Comparison of ENCODE assay signal across 2 cellular contexts in the genomic region with DNA sequence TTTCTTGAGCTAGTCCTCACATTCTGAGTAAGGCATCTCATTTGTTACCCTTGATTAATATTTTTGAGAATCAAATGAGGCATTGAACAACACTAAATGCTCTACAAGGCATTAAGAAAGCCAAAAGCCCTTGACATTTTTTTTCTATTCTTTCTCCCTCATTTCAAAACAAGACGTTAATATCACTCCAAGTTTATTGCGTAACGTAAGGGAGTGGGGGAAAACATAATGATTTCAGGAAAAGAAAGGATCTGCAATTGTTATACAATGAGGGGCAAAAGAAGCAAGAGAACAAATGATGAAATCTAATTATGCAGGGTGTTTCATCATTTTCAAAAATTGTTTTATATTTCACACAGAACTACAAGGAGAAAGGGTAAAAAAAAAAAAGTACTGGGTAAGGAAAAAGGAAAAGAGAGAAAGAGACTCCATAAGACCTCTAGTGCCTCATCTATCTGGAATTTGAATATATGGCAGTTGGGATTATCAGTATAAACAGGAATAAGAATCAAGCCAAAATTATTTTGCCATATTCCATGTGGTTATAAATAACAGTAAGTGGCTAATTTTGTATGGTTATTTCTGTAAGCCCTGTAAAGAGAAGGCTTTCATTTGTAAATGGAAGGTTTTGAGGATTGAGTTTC.
TF ChIP-seq lines count a peak whose summit lies in the region.

No MANE protein-coding gene starts in this region.

TF ChIP-seq in SK-N-SH, 30 proteins besides CTCF, POLR2A, EP300 and RAD21 (continued from another document):
- TF ChIP-seq USF1 (IDR thresholded peaks at IDR 0.05; ENCODE audit: borderline replicate concordance, low read depth) (no peak), GATA2 (CRISPR knock-in tag; IDR thresholded peaks at IDR 0.05) (no peak), RXRA (IDR thresholded peaks at IDR 0.05; ENCODE audit: borderline replicate concordance, low read depth) (no peak), TAF1 (IDR thresholded peaks at IDR 0.05; ENCODE audit: borderline replicate concordance, low read depth, low read length) (no peak), TCF12 (IDR thresholded peaks at IDR 0.05) (no peak)
- TF ChIP-seq, protein P1, sequence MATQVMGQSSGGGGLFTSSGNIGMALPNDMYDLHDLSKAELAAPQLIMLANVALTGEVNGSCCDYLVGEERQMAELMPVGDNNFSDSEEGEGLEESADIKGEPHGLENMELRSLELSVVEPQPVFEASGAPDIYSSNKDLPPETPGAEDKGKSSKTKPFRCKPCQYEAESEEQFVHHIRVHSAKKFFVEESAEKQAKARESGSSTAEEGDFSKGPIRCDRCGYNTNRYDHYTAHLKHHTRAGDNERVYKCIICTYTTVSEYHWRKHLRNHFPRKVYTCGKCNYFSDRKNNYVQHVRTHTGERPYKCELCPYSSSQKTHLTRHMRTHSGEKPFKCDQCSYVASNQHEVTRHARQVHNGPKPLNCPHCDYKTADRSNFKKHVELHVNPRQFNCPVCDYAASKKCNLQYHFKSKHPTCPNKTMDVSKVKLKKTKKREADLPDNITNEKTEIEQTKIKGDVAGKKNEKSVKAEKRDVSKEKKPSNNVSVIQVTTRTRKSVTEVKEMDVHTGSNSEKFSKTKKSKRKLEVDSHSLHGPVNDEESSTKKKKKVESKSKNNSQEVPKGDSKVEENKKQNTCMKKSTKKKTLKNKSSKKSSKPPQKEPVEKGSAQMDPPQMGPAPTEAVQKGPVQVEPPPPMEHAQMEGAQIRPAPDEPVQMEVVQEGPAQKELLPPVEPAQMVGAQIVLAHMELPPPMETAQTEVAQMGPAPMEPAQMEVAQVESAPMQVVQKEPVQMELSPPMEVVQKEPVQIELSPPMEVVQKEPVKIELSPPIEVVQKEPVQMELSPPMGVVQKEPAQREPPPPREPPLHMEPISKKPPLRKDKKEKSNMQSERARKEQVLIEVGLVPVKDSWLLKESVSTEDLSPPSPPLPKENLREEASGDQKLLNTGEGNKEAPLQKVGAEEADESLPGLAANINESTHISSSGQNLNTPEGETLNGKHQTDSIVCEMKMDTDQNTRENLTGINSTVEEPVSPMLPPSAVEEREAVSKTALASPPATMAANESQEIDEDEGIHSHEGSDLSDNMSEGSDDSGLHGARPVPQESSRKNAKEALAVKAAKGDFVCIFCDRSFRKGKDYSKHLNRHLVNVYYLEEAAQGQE (IDR thresholded peaks at IDR 0.05; ENCODE audit: low read depth, low read length), result no peak
TF ChIP-seq in SK-N-SH: peak in this region for 0.

TF ChIP-seq in SK-N-SH treated with all-trans-retinoic acid at 6 μM for 48 hours, 23 proteins besides CTCF, POLR2A, EP300 and RAD21 (continued from another document):
- TF ChIP-seq TSHZ2 (CRISPR knock-in tag; IDR thresholded peaks at IDR 0.05) (no peak), BACH2 (CRISPR knock-in tag; IDR thresholded peaks at IDR 0.05; ENCODE audit: borderline replicate concordance) (no peak), OSR1 (CRISPR knock-in tag; IDR thresholded peaks at IDR 0.05) (no peak), TOX (CRISPR knock-in tag; IDR thresholded peaks at IDR 0.05; ENCODE audit: borderline replicate concordance) (no peak), GLIS3 (CRISPR knock-in tag; IDR thresholded peaks at IDR 0.05) (no peak), ZNF70 (CRISPR knock-in tag; IDR thresholded peaks at IDR 0.05) (no peak), ZNF565 (CRISPR knock-in tag; conservative IDR thresholded peaks at IDR 0.05; ENCODE audit: low read depth) (no peak), ZC3H10 (CRISPR knock-in tag; IDR thresholded peaks at IDR 0.05) (no peak), ISL1 (CRISPR knock-in tag; IDR thresholded peaks at IDR 0.05) (no peak), CSDC2 (CRISPR knock-in tag; IDR thresholded peaks at IDR 0.05) (no peak), ARNTL (CRISPR knock-in tag; IDR thresholded peaks at IDR 0.05; ENCODE audit: borderline replicate concordance, low read depth) (no peak), ESRRG (CRISPR knock-in tag; IDR thresholded peaks at IDR 0.05) (no peak), TCF4 (CRISPR knock-in tag; IDR thresholded peaks at IDR 0.05; ENCODE audit: borderline replicate concordance) (no peak), ZNF8 (CRISPR knock-in tag; IDR thresholded peaks at IDR 0.05) (no peak)
- TF ChIP-seq, protein P2, sequence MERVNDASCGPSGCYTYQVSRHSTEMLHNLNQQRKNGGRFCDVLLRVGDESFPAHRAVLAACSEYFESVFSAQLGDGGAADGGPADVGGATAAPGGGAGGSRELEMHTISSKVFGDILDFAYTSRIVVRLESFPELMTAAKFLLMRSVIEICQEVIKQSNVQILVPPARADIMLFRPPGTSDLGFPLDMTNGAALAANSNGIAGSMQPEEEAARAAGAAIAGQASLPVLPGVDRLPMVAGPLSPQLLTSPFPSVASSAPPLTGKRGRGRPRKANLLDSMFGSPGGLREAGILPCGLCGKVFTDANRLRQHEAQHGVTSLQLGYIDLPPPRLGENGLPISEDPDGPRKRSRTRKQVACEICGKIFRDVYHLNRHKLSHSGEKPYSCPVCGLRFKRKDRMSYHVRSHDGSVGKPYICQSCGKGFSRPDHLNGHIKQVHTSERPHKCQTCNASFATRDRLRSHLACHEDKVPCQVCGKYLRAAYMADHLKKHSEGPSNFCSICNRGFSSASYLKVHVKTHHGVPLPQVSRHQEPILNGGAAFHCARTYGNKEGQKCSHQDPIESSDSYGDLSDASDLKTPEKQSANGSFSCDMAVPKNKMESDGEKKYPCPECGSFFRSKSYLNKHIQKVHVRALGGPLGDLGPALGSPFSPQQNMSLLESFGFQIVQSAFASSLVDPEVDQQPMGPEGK (CRISPR knock-in tag; IDR thresholded peaks at IDR 0.05; ENCODE audit: borderline replicate concordance), result no peak
- TF ChIP-seq, protein P3, sequence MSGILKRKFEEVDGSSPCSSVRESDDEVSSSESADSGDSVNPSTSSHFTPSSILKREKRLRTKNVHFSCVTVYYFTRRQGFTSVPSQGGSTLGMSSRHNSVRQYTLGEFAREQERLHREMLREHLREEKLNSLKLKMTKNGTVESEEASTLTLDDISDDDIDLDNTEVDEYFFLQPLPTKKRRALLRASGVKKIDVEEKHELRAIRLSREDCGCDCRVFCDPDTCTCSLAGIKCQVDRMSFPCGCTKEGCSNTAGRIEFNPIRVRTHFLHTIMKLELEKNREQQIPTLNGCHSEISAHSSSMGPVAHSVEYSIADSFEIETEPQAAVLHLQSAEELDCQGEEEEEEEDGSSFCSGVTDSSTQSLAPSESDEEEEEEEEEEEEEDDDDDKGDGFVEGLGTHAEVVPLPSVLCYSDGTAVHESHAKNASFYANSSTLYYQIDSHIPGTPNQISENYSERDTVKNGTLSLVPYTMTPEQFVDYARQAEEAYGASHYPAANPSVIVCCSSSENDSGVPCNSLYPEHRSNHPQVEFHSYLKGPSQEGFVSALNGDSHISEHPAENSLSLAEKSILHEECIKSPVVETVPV (CRISPR knock-in tag; IDR thresholded peaks at IDR 0.05), result no peak
